Comparison of ENCODE assay signal across 8 cellular contexts in genomic region chr16:32115562-32115961, GRCh38.
DNase-seq lines count a peak whose midpoint lies in the region; ATAC-seq and TF ChIP-seq lines count a peak whose summit lies in the region.
"Not testable (repeated sequence)": the region's sequence is repeated elsewhere in the genome, so short reads cannot be mapped to it uniquely, and the experiment has no call there.

No MANE protein-coding gene starts in this region.

- CTCF ChIA-PET in CD8-positive, alpha-beta memory T cell (lab: Charles Lee); SK-N-SH (lab: Yijun Ruan, JAX): not testable (repeated sequence)

- not testable (repeated sequence) for H3K27me3 Mint-ChIP-seq in CD8-positive, alpha-beta memory T cell; activated naive CD8-positive, alpha-beta T cell treated with anti-CD3 and anti-CD28 coated beads, Interleukin-2, amount 50 U/mL, for 24 hours

- peak overlapping the region in 5 of 7 donors; percentile 45 to 63 (median 56) for H3K4me3 Mint-ChIP-seq in CD8-positive, alpha-beta memory T cell
- not testable (repeated sequence) for H3K4me3 Mint-ChIP-seq in activated naive CD8-positive, alpha-beta T cell treated with anti-CD3 and anti-CD28 coated beads, Interleukin-2, amount 50 U/mL, for 24 hours

- DNase-seq in CD8-positive, alpha-beta memory T cell, result peak in 1 of 5 donors; percentile 26
- not testable (repeated sequence) for DNase-seq in LNCaP clone FGC (ENCODE audit: low read depth); SK-N-SH; epithelial cell of proximal tubule (ENCODE audit: low read depth)
- DNase-seq in activated naive CD8-positive, alpha-beta T cell treated with anti-CD3 and anti-CD28 coated beads, Interleukin-2, amount 50 U/mL, for 24 hours, result peak; percentile 1
- DNase-seq in right cardiac atrium (peak; percentile 5 to 28 (median 26)), sciatic nerve (ENCODE audit: low spot score) (peak; percentile 53)

- not testable (repeated sequence) for H3K79me2 ChIP-seq in SK-N-SH (ENCODE audit: insufficient read depth)

- not testable (repeated sequence) for H3K36me3 Mint-ChIP-seq in CD8-positive, alpha-beta memory T cell; activated naive CD8-positive, alpha-beta T cell treated with anti-CD3 and anti-CD28 coated beads, Interleukin-2, amount 50 U/mL, for 24 hours (ENCODE audit: low read depth)

- not testable (repeated sequence) for H3K4me3 ChIP-seq in CD8-positive, alpha-beta memory T cell (ENCODE audit: low read length)
- H3K4me3 ChIP-seq in LNCaP clone FGC (ENCODE audit: low read depth, low read length), result peak overlapping the region; percentile 53; the same call in 1 of the 2 replicates
- H3K4me3 ChIP-seq in SK-N-SH (ENCODE audit: low read depth in 2 of 2, low read length in 1 of 2), result peak overlapping the region; percentile 54 to 63; a peak in 2 of 4 replicates
- H3K4me3 ChIP-seq in epithelial cell of proximal tubule (ENCODE audit: low read depth, low read length), result peak overlapping the region; percentile 54
- peak overlapping the region; percentile 70 for H3K4me3 ChIP-seq in right cardiac atrium (ENCODE audit: low read length)
- peak overlapping the region; percentile 46 for H3K4me3 ChIP-seq in urinary bladder (ENCODE audit: low read depth, low read length)

- H4K20me1 ChIP-seq in SK-N-SH (ENCODE audit: insufficient read depth), result not testable (repeated sequence)

- POLR2A ChIA-PET in CD8-positive, alpha-beta memory T cell (lab: Charles Lee), result interaction anchor here (0.6 kb wide), 1 partner anchor 939 kb away, joined by 3 read pairs; no protein-coding TSS in a partner anchor
- POLR2A ChIA-PET in SK-N-SH (lab: Yijun Ruan, JAX), result not testable (repeated sequence)

- H3K4me1 ChIP-seq in CD8-positive, alpha-beta memory T cell (ENCODE audit: insufficient read depth, low read length); SK-N-SH (ENCODE audit: control insufficient read depth in 1 of 2, insufficient read depth in 2 of 2, low read depth in 1 of 2, low read length in 1 of 2); right cardiac atrium (ENCODE audit: control insufficient read depth, insufficient read depth, low read length); urinary bladder (ENCODE audit: insufficient read depth): not testable (repeated sequence)

- intact Hi-C loops in right cardiac atrium (cut with DNase I); sciatic nerve (cut with DNase I): not testable (repeated sequence)

- H3K9ac ChIP-seq in SK-N-SH, result not testable (repeated sequence)

- not testable (repeated sequence) for TF ChIP-seq EP300 in SK-N-SH (IDR thresholded peaks at IDR 0.05; ENCODE audit: borderline replicate concordance in 1 of 2, low read depth in 1 of 2, low read length in 1 of 2)

- TF ChIP-seq RAD21 in SK-N-SH (IDR thresholded peaks at IDR 0.05; ENCODE audit: low read length), result not testable (repeated sequence)

- not testable (repeated sequence) for H3K9me3 Mint-ChIP-seq in CD8-positive, alpha-beta memory T cell; activated naive CD8-positive, alpha-beta T cell treated with anti-CD3 and anti-CD28 coated beads, Interleukin-2, amount 50 U/mL, for 24 hours

- TF ChIP-seq CTCF in LNCaP clone FGC (IDR thresholded peaks at IDR 0.05; ENCODE audit: control insufficient read depth, extremely low read depth, insufficient read depth); SK-N-SH (IDR thresholded peaks at IDR 0.05); epithelial cell of proximal tubule (conservative IDR thresholded peaks at IDR 0.05; ENCODE audit: low read depth, low read length): not testable (repeated sequence)

- H3K9me3 ChIP-seq in CD8-positive, alpha-beta memory T cell (ENCODE audit: low read length); SK-N-SH; right cardiac atrium (ENCODE audit: control insufficient read depth, low read length): not testable (repeated sequence)

- not testable (repeated sequence) for H3F3A ChIP-seq in SK-N-SH (replicated peaks; ENCODE audit: insufficient read depth)

- not testable (repeated sequence) for H3K36me3 ChIP-seq in CD8-positive, alpha-beta memory T cell (ENCODE audit: insufficient read depth, low read length); SK-N-SH (replicated peaks in 1 of 2; ENCODE audit: control insufficient read depth in 1 of 2, insufficient read depth in 2 of 2, low read length in 1 of 2); urinary bladder (ENCODE audit: insufficient read depth)

- H3K27ac ChIP-seq in CD8-positive, alpha-beta memory T cell (ENCODE audit: low read depth, low read length); SK-N-SH (ENCODE audit: low read depth in 2 of 2, low read length in 1 of 2); right cardiac atrium (ENCODE audit: low read length); urinary bladder (ENCODE audit: low read depth): not testable (repeated sequence)

- H3K27me3 ChIP-seq in CD8-positive, alpha-beta memory T cell (ENCODE audit: insufficient read depth, low read length, poor library complexity, severe bottlenecking); SK-N-SH (ENCODE audit: insufficient read depth); right cardiac atrium (ENCODE audit: control insufficient read depth, insufficient read depth): not testable (repeated sequence)

- peak overlapping the region; percentile 37; the same call in 1 of the 2 replicates for H3K4me2 ChIP-seq in SK-N-SH

- H3K27ac Mint-ChIP-seq in CD8-positive, alpha-beta memory T cell; activated naive CD8-positive, alpha-beta T cell treated with anti-CD3 and anti-CD28 coated beads, Interleukin-2, amount 50 U/mL, for 24 hours: not testable (repeated sequence)

- H3K4me1 Mint-ChIP-seq in CD8-positive, alpha-beta memory T cell; activated naive CD8-positive, alpha-beta T cell treated with anti-CD3 and anti-CD28 coated beads, Interleukin-2, amount 50 U/mL, for 24 hours: not testable (repeated sequence)

- not testable (repeated sequence) for H2AFZ ChIP-seq in SK-N-SH (ENCODE audit: low read depth)

- ATAC-seq in activated naive CD8-positive, alpha-beta T cell treated with anti-CD3 and anti-CD28 coated beads, Interleukin-2, amount 50 U/mL, for 24 hours; right cardiac atrium; sciatic nerve: not testable (repeated sequence)

- H3K9me2 ChIP-seq in SK-N-SH, result not testable (repeated sequence)

- WGBS in SK-N-SH (ENCODE audit: low lambda C conversion rate), result 22% methylated on average over 45 of the region's 45 CpGs
- WGBS in right cardiac atrium, result 7% methylated on average over 45 of the region's 45 CpGs
- WGBS in urinary bladder, result 15% methylated on average over 45 of the region's 45 CpGs
